ENCODE assay signal across 20 cellular contexts in the genomic region with DNA sequence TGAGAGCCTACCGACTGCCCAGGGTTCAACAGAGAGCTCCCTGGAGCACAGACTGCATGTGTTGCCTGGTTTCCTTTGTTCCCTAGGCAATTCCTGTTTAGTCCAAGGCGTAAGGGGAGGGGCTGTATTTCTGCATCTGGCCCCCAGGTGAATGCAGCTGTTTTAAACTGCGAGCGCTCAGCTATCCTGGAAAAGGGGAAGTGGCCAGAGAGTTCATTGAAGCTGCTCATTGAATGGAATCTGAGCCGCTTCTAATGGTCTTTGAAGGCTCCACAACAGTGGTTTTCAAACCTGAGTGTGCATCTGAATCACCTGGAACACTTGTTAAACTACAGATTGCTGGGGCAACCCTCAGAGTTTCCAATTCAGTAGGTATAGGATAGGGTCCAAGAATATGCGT. TPM values are rescaled to one million over a fixed set of nuclear protein-coding genes. Genes with fewer than 3 reads are reported as not detected.
A peak's percentile ranks its signal among the peaks of the same experiment; 100 is the strongest.
DNase-seq lines count a peak whose midpoint lies in the region; ATAC-seq, FAIRE-seq and TF ChIP-seq lines count a peak whose summit lies in the region.
"Had no signal": no experiment of that assay in that cellular context is flagged by ENCODE, and none has a peak within 500 bp of the region (broad histone marks: within the 10 kb centered on the region; RNA-seq: fewer than 3 reads in every experiment).

No MANE protein-coding gene starts in this region.

- H3K9ac ChIP-seq in GM12878 (ENCODE audit: control insufficient read depth, insufficient read depth, low read length), result no peak overlapping the region

- CTCF ChIA-PET in GM12878 (lab: Yijun Ruan, JAX), result no interaction called here

- H3K4me1 ChIP-seq in GM12878 (ENCODE audit: control insufficient read depth, insufficient read depth, low read length), result no peaks in the 10 kb centered on the region

- intact Hi-C loops in GM12878 (cut with micrococcal nuclease; ENCODE audit: unreplicated experiment), result no loop called here

- H3K4me3 ChIP-seq in NB4 (ENCODE audit: low read depth, low read length) (no peak overlapping the region), GM12878 (no peak overlapping the region)

- no peak for TF ChIP-seq EP300 in GM12878 (IDR thresholded peaks at IDR 0.05; ENCODE audit: borderline replicate concordance in 1 of 2, control insufficient read depth in 1 of 2, low read depth in 2 of 2, low read length in 2 of 2)

- no peak for TF ChIP-seq CTCF in NB4 (IDR thresholded peaks at IDR 0.05; ENCODE audit: low read depth, low read length)
- no peak for TF ChIP-seq CTCF in GM12878 (IDR thresholded peaks at IDR 0.05 in 2 of 3, conservative IDR thresholded peaks at IDR 0.05 in 1 of 3; ENCODE audit: control insufficient read depth in 2 of 3, extremely low read depth in 1 of 3, insufficient read depth in 1 of 3, low read depth in 3 of 3, low read length in 3 of 3)

- RAD21 ChIA-PET in GM12878 (lab: Charles Lee; ENCODE audit: unreplicated experiment), result no interaction called here

- POLR2A ChIA-PET in GM12878 (lab: Charles Lee), result no interaction called here

- no peak overlapping the region for H3K27ac ChIP-seq in GM12878 (ENCODE audit: control insufficient read depth, insufficient read depth)

- no peaks in the 10 kb centered on the region for H4K20me1 ChIP-seq in GM12878 (ENCODE audit: control insufficient read depth, insufficient read depth)

- in situ Hi-C loops in GM12878 (cut with MboI), result no loop called here

- ATAC-seq in GM12878 (no peak), GM19035 (IDR thresholded peaks at IDR 0.05; ENCODE audit: unreplicated experiment) (no peak)
- ATAC-seq: Panc1, SK-N-SH treated with all-trans-retinoic acid at 6 μM for 48 hours, T-cell had no signal

- DNase-seq in NCI-H345 (lab: John Stamatoyannopoulos, UW) (peak; percentile 23), NCI-H345 treated with DMSO at 0.1 percent for 48 hours (lab: John Stamatoyannopoulos, UW; ENCODE audit: unreplicated experiment) (no peak), NB4 (ENCODE audit: low read depth) (peak; percentile 11), GM12878 (ENCODE audit: low read depth, low spot score) (no peak), NCI-H524 treated with DMSO at 0.1 percent for 48 hours (lab: John Stamatoyannopoulos, UW) (no peak), A172 (ENCODE audit: low spot score) (no peak)
- DNase-seq: DMS79, H7, KG1, NCI-H1048, NCI-H1417 treated with DMSO at 0.1 percent for 48 hours, NCI-H1930, NCI-H226, NCI-H526, T-cell had no signal

- no peak for TF ChIP-seq POLR2A in NB4 (IDR thresholded peaks at IDR 0.05; ENCODE audit: extremely low read depth, insufficient read length)
- no peak for TF ChIP-seq POLR2A in GM12878 (IDR thresholded peaks at IDR 0.05; ENCODE audit: low read depth, low read length)

- FAIRE-seq in GM12878 (lab: Jason Lieb, UNC), result no peak
- FAIRE-seq: A204.1 had no signal

- H3K9me3 ChIP-seq in GM12878 (replicated peaks; ENCODE audit: control insufficient read depth, insufficient read depth, low read length), result no peaks in the 10 kb centered on the region

- no TSS peak for BruUV-seq in GM12878 (replicated peaks; lab: Mats Ljungman, UMichigan)

- no peak overlapping the region for H2AFZ ChIP-seq in GM12878 (ENCODE audit: control insufficient read depth, low read depth, low read length)

- no peaks in the 10 kb centered on the region for H3K79me2 ChIP-seq in GM12878 (ENCODE audit: control insufficient read depth, insufficient read depth, low read length)

- SMC1A ChIA-PET in GM12878 (lab: Charles Lee; ENCODE audit: uncharacterized antibody, unreplicated experiment), result no interaction called here

- no peaks in the 10 kb centered on the region for H3K36me3 ChIP-seq in GM12878 (ENCODE audit: control insufficient read depth in 2 of 2, insufficient read depth in 2 of 2, low read length in 1 of 2)

- 0 out of 4 replicates have a peak, but pooled peaks cover 0 to 4% of the 10 kb centered on the region in 2 experiments for H3K27me3 ChIP-seq in GM12878 (replicated peaks in 1 of 2; ENCODE audit: control insufficient read depth in 2 of 2, insufficient read depth in 2 of 2, low read length in 1 of 2)

- no peak overlapping the region for H3K4me2 ChIP-seq in GM12878 (ENCODE audit: control insufficient read depth, insufficient read depth)

- TF ChIP-seq RAD21 in GM12878 (IDR thresholded peaks at IDR 0.05; ENCODE audit: insufficient read depth, low read depth, low read length), result no peak

- WGBS in GM12878 (ENCODE audit: insufficient coverage, insufficient replicate concordance, low lambda C conversion rate, missing lambda C conversion rate), result 16% methylated on average over 6 of the region's 6 CpGs

TF ChIP-seq in GM12878, 131 proteins besides CTCF, POLR2A, EP300 and RAD21:
- TF ChIP-seq RB1 (IDR thresholded peaks at IDR 0.05; ENCODE audit: borderline replicate concordance), result no peak
- peak; percentile 70 for TF ChIP-seq SPI1 (IDR thresholded peaks at IDR 0.05; ENCODE audit: borderline replicate concordance, insufficient read depth, low read depth, low read length)
- TF ChIP-seq, protein P1, sequence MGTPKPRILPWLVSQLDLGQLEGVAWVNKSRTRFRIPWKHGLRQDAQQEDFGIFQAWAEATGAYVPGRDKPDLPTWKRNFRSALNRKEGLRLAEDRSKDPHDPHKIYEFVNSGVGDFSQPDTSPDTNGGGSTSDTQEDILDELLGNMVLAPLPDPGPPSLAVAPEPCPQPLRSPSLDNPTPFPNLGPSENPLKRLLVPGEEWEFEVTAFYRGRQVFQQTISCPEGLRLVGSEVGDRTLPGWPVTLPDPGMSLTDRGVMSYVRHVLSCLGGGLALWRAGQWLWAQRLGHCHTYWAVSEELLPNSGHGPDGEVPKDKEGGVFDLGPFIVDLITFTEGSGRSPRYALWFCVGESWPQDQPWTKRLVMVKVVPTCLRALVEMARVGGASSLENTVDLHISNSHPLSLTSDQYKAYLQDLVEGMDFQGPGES (IDR thresholded peaks at IDR 0.05), result no peak
- TF ChIP-seq, protein P2, sequence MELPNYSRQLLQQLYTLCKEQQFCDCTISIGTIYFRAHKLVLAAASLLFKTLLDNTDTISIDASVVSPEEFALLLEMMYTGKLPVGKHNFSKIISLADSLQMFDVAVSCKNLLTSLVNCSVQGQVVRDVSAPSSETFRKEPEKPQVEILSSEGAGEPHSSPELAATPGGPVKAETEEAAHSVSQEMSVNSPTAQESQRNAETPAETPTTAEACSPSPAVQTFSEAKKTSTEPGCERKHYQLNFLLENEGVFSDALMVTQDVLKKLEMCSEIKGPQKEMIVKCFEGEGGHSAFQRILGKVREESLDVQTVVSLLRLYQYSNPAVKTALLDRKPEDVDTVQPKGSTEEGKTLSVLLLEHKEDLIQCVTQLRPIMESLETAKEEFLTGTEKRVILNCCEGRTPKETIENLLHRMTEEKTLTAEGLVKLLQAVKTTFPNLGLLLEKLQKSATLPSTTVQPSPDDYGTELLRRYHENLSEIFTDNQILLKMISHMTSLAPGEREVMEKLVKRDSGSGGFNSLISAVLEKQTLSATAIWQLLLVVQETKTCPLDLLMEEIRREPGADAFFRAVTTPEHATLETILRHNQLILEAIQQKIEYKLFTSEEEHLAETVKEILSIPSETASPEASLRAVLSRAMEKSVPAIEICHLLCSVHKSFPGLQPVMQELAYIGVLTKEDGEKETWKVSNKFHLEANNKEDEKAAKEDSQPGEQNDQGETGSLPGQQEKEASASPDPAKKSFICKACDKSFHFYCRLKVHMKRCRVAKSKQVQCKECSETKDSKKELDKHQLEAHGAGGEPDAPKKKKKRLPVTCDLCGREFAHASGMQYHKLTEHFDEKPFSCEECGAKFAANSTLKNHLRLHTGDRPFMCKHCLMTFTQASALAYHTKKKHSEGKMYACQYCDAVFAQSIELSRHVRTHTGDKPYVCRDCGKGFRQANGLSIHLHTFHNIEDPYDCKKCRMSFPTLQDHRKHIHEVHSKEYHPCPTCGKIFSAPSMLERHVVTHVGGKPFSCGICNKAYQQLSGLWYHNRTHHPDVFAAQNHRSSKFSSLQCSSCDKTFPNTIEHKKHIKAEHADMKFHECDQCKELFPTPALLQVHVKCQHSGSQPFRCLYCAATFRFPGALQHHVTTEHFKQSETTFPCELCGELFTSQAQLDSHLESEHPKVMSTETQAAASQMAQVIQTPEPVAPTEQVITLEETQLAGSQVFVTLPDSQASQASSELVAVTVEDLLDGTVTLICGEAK (IDR thresholded peaks at IDR 0.05; ENCODE audit: borderline replicate concordance), result no peak

RNA-seq across cellular contexts. Expression of a gene that starts 18.1 kb away (rescaled TPM):
- not detected in 2 replicates for total RNA-seq in GM12878 (2013; cell fraction: nucleolus; rRNA removed)
- 0.11 and 0.16 TPM in 2 replicates for total RNA-seq in GM12878 (2014; rRNA removed)
- total RNA-seq in GM12878 (2014; rRNA removed; fragmentation: Illumina TruSeq; extraction: Trizol), result 0.04 TPM in 1 of 2 replicates, not detected in the other
- 0.11 TPM in 1 of 2 replicates, not detected in the other for total RNA-seq in GM12878 (2021)
- 0.08 TPM for polyA plus RNA-seq in GM12878 (2011; ENCODE audit: low read depth)
- 0.04 TPM in 2 replicates for polyA plus RNA-seq in GM12878 (2011; rRNA removed)
- polyA plus RNA-seq in GM12878 (2011; cell fraction: cytosol; rRNA removed), result 0.07 and 0.10 TPM in 2 replicates
- polyA plus RNA-seq in GM12878 (2011; cell fraction: nucleus; rRNA removed), result 0.04 and 0.18 TPM in 2 replicates
- polyA plus RNA-seq in GM12878 (2012), result 0.09 and 0.17 TPM in 2 replicates
- polyA plus RNA-seq in GM12878 (2014; fragmentation: Illumina TruSeq; extraction: Trizol), result 0.03 TPM in 1 of 2 replicates, not detected in the other
- polyA plus RNA-seq in GM12878 (2014; fragmentation: Nextera tagmentation; extraction: Ambion mirVana), result not detected
- not detected in 2 replicates for polyA plus RNA-seq in GM12878 (2014; rRNA removed)
- polyA plus RNA-seq in GM12878 (2016; fragmentation: Nextera tagmentation; extraction: Ambion mirVana), result under 1 TPM; 0.07 to 0.11 TPM
- not detected in 2 replicates for polyA minus RNA-seq in GM12878 (2011; rRNA and poly(A)+ RNA removed)
- polyA minus RNA-seq in GM12878 (2011; cell fraction: cytosol; rRNA and poly(A)+ RNA removed), result 0.27 TPM in 1 of 2 replicates, not detected in the other
- 0.10 TPM in 1 of 2 replicates, not detected in the other for polyA minus RNA-seq in GM12878 (2011; cell fraction: nucleus; rRNA and poly(A)+ RNA removed)
- 0.05 and 0.07 TPM in 2 replicates for total RNA-seq in A172 (2014; rRNA removed; shearing (Covaris generic))
- total RNA-seq: HT1080 had no signal

Comparison
In these comparisons a context has a peak if more than half of its experiments do, and no peak if none do; other contexts are left out.
1. DNase-seq: peak in NCI-H345 (single experiment) and NB4 (single experiment); none in NCI-H345 treated with DMSO at 0.1 percent for 48 hours (single experiment), GM12878 (single experiment), NCI-H524 treated with DMSO at 0.1 percent for 48 hours (single experiment) and A172 (single experiment).